8 cellular contexts compared by ENCODE assay signal in the genomic region with DNA sequence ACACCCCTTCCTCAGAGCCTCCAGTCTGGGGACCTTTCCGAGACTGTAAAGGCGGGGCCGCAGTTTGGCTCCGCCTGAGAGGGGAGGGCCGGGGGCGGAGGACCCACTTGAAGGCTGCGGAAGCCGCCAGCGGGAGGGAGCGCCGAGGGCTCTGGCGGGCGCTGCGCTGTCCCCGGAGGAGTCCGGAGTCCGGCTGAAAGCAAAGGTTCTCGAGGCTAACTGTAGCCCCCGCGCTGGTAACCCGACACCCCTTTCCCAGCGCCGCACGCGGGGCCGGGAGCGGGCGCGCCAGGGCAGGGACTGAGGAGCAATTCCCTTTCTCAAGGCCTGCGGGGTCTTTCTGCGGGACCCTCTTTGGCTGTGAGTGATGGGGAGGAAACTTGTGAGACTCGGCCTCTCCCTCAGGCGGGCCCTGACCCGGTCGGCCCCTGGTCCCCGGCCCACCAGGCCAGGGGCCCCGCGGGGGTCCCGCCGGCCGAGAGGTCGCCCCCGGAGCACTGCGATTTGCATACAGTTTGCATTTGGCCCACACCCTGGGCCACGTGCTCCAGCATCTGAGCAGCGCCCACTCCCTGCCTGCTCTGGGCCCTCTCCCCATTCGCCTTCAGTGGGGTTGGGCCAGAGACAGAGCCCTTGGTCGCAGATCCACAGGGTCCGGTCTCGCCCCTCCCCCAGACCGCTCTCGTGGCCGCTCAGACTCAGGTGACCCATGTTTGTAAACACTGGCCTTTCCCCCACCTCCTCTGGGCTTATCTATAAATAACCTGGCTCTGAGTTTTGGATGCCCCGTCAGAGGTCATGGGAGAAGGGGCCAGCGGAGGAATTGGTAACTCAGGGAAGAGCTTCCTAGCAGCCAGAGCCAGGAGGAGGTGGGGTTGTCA.
DNase-seq lines count a peak whose midpoint lies in the region; ATAC-seq and TF ChIP-seq lines count a peak whose summit lies in the region.

No MANE protein-coding gene starts in this region.

- DNase-seq in GM10248 (ENCODE audit: extremely low spot score) (peak; percentile 82), NCI-H1105 (lab: John Stamatoyannopoulos, UW) (peak; percentile 73), islet precursor cell (peak; percentile 97), DMS79 (lab: John Stamatoyannopoulos, UW) (no peak)
- peak; percentile 52 for DNase-seq in central memory CD4-positive, alpha-beta T cell
- peak; percentile 54 for DNase-seq in stimulated activated CD4-positive, alpha-beta T cell treated with anti-CD3 and anti-CD28 coated beads, Interleukin-12 subunit alpha, Interleukin-12 subunit beta, amount 100 ng/mL, for 4 hours

- POLR2A ChIA-PET in GM10248 (lab: Yijun Ruan, JAX) = no interaction called here

- ATAC-seq in activated CD4-positive, CD25-positive, alpha-beta regulatory T cell treated with anti-CD3 and anti-CD28 coated beads, Interleukin-2, amount 50 U/mL, for 24 hours = peak; percentile 80 to 88
- ATAC-seq in GM19452 (IDR thresholded peaks at IDR 0.05; ENCODE audit: unreplicated experiment) = no peak

- CTCF ChIA-PET in GM10248 (lab: Yijun Ruan, JAX) = interaction anchor here (1.0 to 1.4 kb wide), 3 partner anchors 9 to 301 kb away, joined by 3 to 4 read pairs (median 3); no protein-coding TSS in a partner anchor

- no peak for TF ChIP-seq CTCF in GM10248 (IDR thresholded peaks at IDR 0.05; ENCODE audit: control extremely low read depth, extremely low read depth, low read depth, missing control alignments)
